15 cellular contexts compared by ENCODE assay signal in genomic region chr3:72171461-72171860, GRCh38.
DNase-seq lines count a peak whose midpoint lies in the region; ATAC-seq, FAIRE-seq and TF ChIP-seq lines count a peak whose summit lies in the region.
"Had no signal": no experiment of that assay in that cellular context is flagged by ENCODE, and none has a peak within 500 bp of the region (broad histone marks: within the 10 kb centered on the region; RNA-seq: fewer than 3 reads in every experiment).

No MANE protein-coding gene starts in this region.

- WGBS in body of pancreas, 2 donors, result 63 to 65% methylated on average over 6 of the region's 6 CpGs

- CTCF ChIA-PET in T-cell (lab: Charles Lee), result interaction anchor here in 1 of 2 donors (0.6 kb wide), 1 partner anchor 583 kb away, joined by 4 read pairs; no protein-coding TSS in a partner anchor

- no peak overlapping the region for H3K4me3 ChIP-seq in body of pancreas
- no peak overlapping the region for H3K4me3 ChIP-seq in left ventricle myocardium inferior
- H3K4me3 ChIP-seq: pancreas had no signal

- no peak for TF ChIP-seq POLR2A in body of pancreas (IDR thresholded peaks at IDR 0.05)

- H3K27me3 Mint-ChIP-seq in T-cell, result peaks cover 12 to 15% of the 10 kb centered on the region in 2 donors

- intact Hi-C loops in body of pancreas (cut with DNase I) (no loop called here), left ventricle myocardium inferior (cut with micrococcal nuclease) (no loop called here)

- H3K36me3 ChIP-seq in body of pancreas (replicated peaks in 1 of 2; ENCODE audit: insufficient read depth in 1 of 2, low read depth in 2 of 2) (no peaks in the 10 kb centered on the region), left ventricle myocardium inferior (no peaks in the 10 kb centered on the region)
- H3K36me3 ChIP-seq: pancreas had no signal

- H3K9me3 Mint-ChIP-seq in T-cell, result no peaks in the 10 kb centered on the region

- H3K4me3 Mint-ChIP-seq in T-cell, result no peak overlapping the region

- ATAC-seq in body of pancreas (peak; percentile 21), T-cell (replicated peaks in 1 of 4) (no peak)
- ATAC-seq: Panc1 had no signal

- H3K9me3 ChIP-seq in body of pancreas (no peaks in the 10 kb centered on the region), left ventricle myocardium inferior (replicated peaks) (peaks cover 14% of the 10 kb centered on the region)
- H3K9me3 ChIP-seq: pancreas had no signal

- no peak overlapping the region for H3K27ac Mint-ChIP-seq in T-cell

- POLR2A ChIA-PET in T-cell (lab: Charles Lee), result no interaction called here

- H3K4me1 ChIP-seq in body of pancreas (no peaks in the 10 kb centered on the region), left ventricle myocardium inferior (peaks cover 25% of the 10 kb centered on the region)
- H3K4me1 ChIP-seq: pancreas had no signal

- H3K27ac ChIP-seq in body of pancreas, result no peak overlapping the region
- H3K27ac ChIP-seq in left ventricle myocardium inferior (replicated peaks), result peak overlapping the region; percentile 56
- H3K27ac ChIP-seq: pancreas had no signal

- TF ChIP-seq CTCF in body of pancreas (IDR thresholded peaks at IDR 0.05) (no peak), left ventricle myocardium inferior (IDR thresholded peaks at IDR 0.05; ENCODE audit: borderline replicate concordance) (no peak)

- H3K27me3 ChIP-seq in body of pancreas (no peaks in the 10 kb centered on the region), left ventricle myocardium inferior (ENCODE audit: low read depth) (no peaks in the 10 kb centered on the region)
- H3K27me3 ChIP-seq: pancreas had no signal

- DNase-seq in AG20443 (ENCODE audit: low spot score), result peak; percentile 71
- DNase-seq in body of pancreas, result no peak
- no peak for DNase-seq in left ventricle myocardium inferior
- peak; percentile 89 for DNase-seq in putamen (ENCODE audit: low spot score)
- DNase-seq in RCC 7860 (ENCODE audit: low spot score), result no peak
- no peak for DNase-seq in activated gamma-delta T cell treated with Interleukin-2 at 50 U/mL for 16 hours
- DNase-seq in T-cell, result no peak
- DNase-seq in SK-N-DZ (ENCODE audit: low spot score), result no peak
- DNase-seq: activated CD8-positive, alpha-beta memory T cell treated with anti-CD3 and anti-CD28 coated beads, Interleukin-2, amount 50 U/mL, for 4 hours; DND-41; NCI-H345; pancreas had no signal

- FAIRE-seq in RCC 7860 (lab: Jason Lieb, UNC), result no peak
- FAIRE-seq: bronchial epithelial cell, keratinocyte, pancreas had no signal

- H3K36me3 Mint-ChIP-seq in T-cell, result no peaks in the 10 kb centered on the region

- H3K4me1 Mint-ChIP-seq in T-cell, result peaks cover 0 to 2% (median 1%) of the 10 kb centered on the region in 3 donors

Comparison
In these comparisons a context has a peak if more than half of its experiments do, and no peak if none do; other contexts are left out.
1. DNase-seq: peak in AG20443 (single experiment) and putamen (single experiment); none in body of pancreas (0 of 4), left ventricle myocardium inferior (single experiment), RCC 7860 (single experiment), activated gamma-delta T cell treated with Interleukin-2 at 50 U/mL for 16 hours (single experiment), T-cell (0 of 34) and SK-N-DZ (single experiment).